ENCODE assay signal across 29 cellular contexts in the genomic region with DNA sequence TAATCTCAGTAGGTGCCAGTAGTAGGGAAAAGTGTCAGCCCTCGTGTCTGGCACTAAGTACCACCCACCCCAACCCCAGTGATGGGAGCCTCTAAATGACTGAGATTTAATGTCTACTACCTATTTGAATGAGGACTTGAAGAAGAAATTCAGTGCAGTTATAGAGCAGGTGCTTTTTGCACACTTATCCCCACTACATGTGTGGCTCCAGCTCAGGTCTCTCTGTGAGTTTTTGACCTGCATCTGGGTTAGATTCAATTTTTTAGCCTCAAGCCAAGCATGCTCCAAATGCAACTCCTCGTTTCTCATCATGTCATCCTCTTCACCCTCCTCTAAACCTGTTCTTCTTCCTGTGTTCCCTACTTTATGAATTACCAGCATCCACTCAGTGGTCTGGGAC. TPM values are rescaled to one million over a fixed set of nuclear protein-coding genes. Genes with fewer than 3 reads are reported as not detected.
"Had no signal": no experiment of that assay in that cellular context is flagged by ENCODE, and none has a peak within 500 bp of the region (broad histone marks: within the 10 kb centered on the region; RNA-seq: fewer than 3 reads in every experiment).

No MANE protein-coding gene starts in this region.

- H3K27ac ChIP-seq: neural progenitor cell, ovary, parathyroid adenoma, psoas muscle, sigmoid colon, stomach, thoracic aorta, thyroid gland, tibial nerve, upper lobe of right lung, uterus had no signal

- H3K36me3 Mint-ChIP-seq: natural killer cell; neural progenitor cell; stimulated activated effector memory CD8-positive, alpha-beta T cell treated with anti-CD3 and anti-CD28 coated beads, Interleukin-12 subunit alpha, Interleukin-12 subunit beta, amount 100 ng/mL, for 72 hours; stimulated activated naive B cell treated with anti-CD40 and anti-IgM and Interleukin-4, amounts not matched to agents 10 μg/mL and 1 μg/mL and 100 μg/mL, for 72 hours had no signal

- H3K9me3 Mint-ChIP-seq: natural killer cell; nephron; neural progenitor cell; stimulated activated effector memory CD8-positive, alpha-beta T cell treated with anti-CD3 and anti-CD28 coated beads, Interleukin-12 subunit alpha, Interleukin-12 subunit beta, amount 100 ng/mL, for 72 hours; stimulated activated naive B cell treated with anti-CD40 and anti-IgM and Interleukin-4, amounts not matched to agents 10 μg/mL and 1 μg/mL and 100 μg/mL, for 72 hours; stimulated activated naive CD8-positive, alpha-beta T cell treated with anti-CD3 and anti-CD28 coated beads, Interleukin-15, Interleukin-2, amounts not matched to agents 100 ng/mL and 50 ng/mL, for 24 hours had no signal

- H3K27ac Mint-ChIP-seq: natural killer cell; nephron; neural progenitor cell; progenitor cell of endocrine pancreas; stimulated activated effector memory CD8-positive, alpha-beta T cell treated with anti-CD3 and anti-CD28 coated beads, Interleukin-12 subunit alpha, Interleukin-12 subunit beta, amount 100 ng/mL, for 72 hours; stimulated activated naive B cell treated with anti-CD40 and anti-IgM and Interleukin-4, amounts not matched to agents 10 μg/mL and 1 μg/mL and 100 μg/mL, for 72 hours; stimulated activated naive CD8-positive, alpha-beta T cell treated with anti-CD3 and anti-CD28 coated beads, Interleukin-15, Interleukin-2, amounts not matched to agents 100 ng/mL and 50 ng/mL, for 24 hours had no signal

- H3K4me3 Mint-ChIP-seq: natural killer cell; nephron; neural progenitor cell; stimulated activated effector memory CD8-positive, alpha-beta T cell treated with anti-CD3 and anti-CD28 coated beads, Interleukin-12 subunit alpha, Interleukin-12 subunit beta, amount 100 ng/mL, for 72 hours; stimulated activated naive B cell treated with anti-CD40 and anti-IgM and Interleukin-4, amounts not matched to agents 10 μg/mL and 1 μg/mL and 100 μg/mL, for 72 hours; stimulated activated naive CD8-positive, alpha-beta T cell treated with anti-CD3 and anti-CD28 coated beads, Interleukin-15, Interleukin-2, amounts not matched to agents 100 ng/mL and 50 ng/mL, for 24 hours had no signal

- DNase-seq: natural killer cell; occipital lobe; ovary; posterior cingulate gyrus; psoas muscle; right cardiac atrium; right lobe of liver; sigmoid colon; small intestine; stimulated activated CD4-positive, alpha-beta T cell treated with anti-CD3 and anti-CD28 coated beads, Interleukin-15, amount 100 ng/mL, for 24 hours; stimulated activated CD4-positive, alpha-beta T cell treated with anti-CD3 and anti-CD28 coated beads, Interleukin-2, amount 100 ng/mL, for 24 hours; stimulated activated CD4-positive, alpha-beta T cell treated with anti-CD3 and anti-CD28 coated beads, Interleukin-2, amount 100 ng/mL, for 48 hours; stimulated activated CD4-positive, alpha-beta T cell treated with anti-CD3 and anti-CD28 coated beads, Interleukin-4, amount 100 ng/mL, for 24 hours; stimulated activated naive B cell treated with anti-CD40 and anti-IgM and Interleukin-4, amounts not matched to agents 10 μg/mL and 1 μg/mL and 100 μg/mL, for 72 hours; stimulated activated naive CD4-positive, alpha-beta T cell treated with Interleukin-2 at 50 U/mL for 16 hours; stomach; thyroid gland; trophoblast cell; upper lobe of right lung; uterus had no signal

- H3K4me1 Mint-ChIP-seq: natural killer cell; nephron; neural progenitor cell; stimulated activated effector memory CD8-positive, alpha-beta T cell treated with anti-CD3 and anti-CD28 coated beads, Interleukin-12 subunit alpha, Interleukin-12 subunit beta, amount 100 ng/mL, for 72 hours; stimulated activated naive B cell treated with anti-CD40 and anti-IgM and Interleukin-4, amounts not matched to agents 10 μg/mL and 1 μg/mL and 100 μg/mL, for 72 hours had no signal

- ATAC-seq: natural killer cell; psoas muscle; right cardiac atrium; stimulated activated effector memory CD8-positive, alpha-beta T cell treated with anti-CD3 and anti-CD28 coated beads, Interleukin-12 subunit alpha, Interleukin-12 subunit beta, amount 100 ng/mL, for 72 hours; stimulated activated naive B cell treated with anti-CD40 and anti-IgM and Interleukin-4, amounts not matched to agents 10 μg/mL and 1 μg/mL and 100 μg/mL, for 72 hours; upper lobe of right lung had no signal

- H3K4me3 ChIP-seq: neural progenitor cell, ovary, psoas muscle, right lobe of liver, sigmoid colon, stomach, thoracic aorta, thyroid gland, tibial nerve, upper lobe of right lung, uterus had no signal

RNA-seq across cellular contexts. Expression of gene NNMT, which starts 24.9 kb away (rescaled TPM):
- total RNA-seq: occipital lobe, temporal lobe had no signal
